ENCODE assay signal across 1 cellular context in the genomic region with DNA sequence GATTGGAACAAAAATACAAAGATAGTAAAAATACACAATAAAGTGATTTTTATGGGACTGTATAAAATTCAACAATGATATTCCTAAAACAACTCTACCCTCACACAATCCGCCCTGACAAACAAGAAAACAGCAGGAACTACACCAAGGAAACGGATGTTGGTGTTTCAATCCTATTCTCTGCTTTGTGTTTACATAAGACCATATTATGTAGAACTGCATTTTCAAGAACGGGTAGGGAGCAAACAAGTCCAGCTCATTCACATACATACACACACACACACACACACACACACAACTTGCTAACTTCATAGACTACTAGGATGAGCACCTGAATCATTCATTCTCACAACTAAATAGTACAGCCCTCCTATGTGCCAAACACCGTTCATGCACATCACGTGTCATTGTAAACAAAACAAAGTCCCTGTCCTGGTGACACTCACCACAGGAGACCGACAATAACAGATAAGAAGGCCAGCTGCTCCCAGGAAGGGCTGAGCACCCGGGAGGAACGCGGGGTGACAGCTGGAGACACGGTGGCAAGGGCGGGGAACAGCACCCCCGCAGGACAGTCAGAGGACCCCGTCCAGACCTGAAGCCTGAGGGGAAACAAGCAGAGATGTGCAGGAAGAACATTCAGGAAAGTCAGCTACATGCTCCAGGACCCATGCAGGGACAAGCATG.
TF ChIP-seq lines count a peak whose summit lies in the region.

No MANE protein-coding gene starts in this region.

TF ChIP-seq in HepG2, 621 proteins besides CTCF, POLR2A, EP300 and RAD21 (continued from another document and continues in another):
- TF ChIP-seq SP1 (IDR thresholded peaks at IDR 0.05) (no peak), SP1 (CRISPR knock-in tag; IDR thresholded peaks at IDR 0.05) (no peak; the same call in 1 of the 2 replicates), ZFP1 (CRISPR knock-in tag; IDR thresholded peaks at IDR 0.05) (0 out of 2 replicates have a peak, but pooled peaks have one; percentile 42), ZSCAN21 (CRISPR knock-in tag; IDR thresholded peaks at IDR 0.05; ENCODE audit: borderline replicate concordance) (peak; percentile 76), NONO (IDR thresholded peaks at IDR 0.05) (no peak), NONO (CRISPR knock-in tag; conservative IDR thresholded peaks at IDR 0.05) (peak; percentile 42; the same call in 1 of the 2 replicates), FOXA3 (CRISPR knock-in tag; IDR thresholded peaks at IDR 0.05) (peak; percentile 85), TBX2 (CRISPR knock-in tag; IDR thresholded peaks at IDR 0.05; ENCODE audit: borderline replicate concordance) (peak; percentile 87), HOXD1 (CRISPR knock-in tag; IDR thresholded peaks at IDR 0.05) (no peak), POGZ (CRISPR knock-in tag; IDR thresholded peaks at IDR 0.05) (0 out of 2 replicates have a peak, but pooled peaks have one; percentile 40), JUNB (CRISPR knock-in tag; IDR thresholded peaks at IDR 0.05; ENCODE audit: borderline replicate concordance) (no peak), JDP2 (CRISPR knock-in tag; IDR thresholded peaks at IDR 0.05; ENCODE audit: borderline replicate concordance) (no peak), STAG1 (CRISPR knock-in tag; IDR thresholded peaks at IDR 0.05) (peak; percentile 38), U2AF2 (IDR thresholded peaks at IDR 0.05; ENCODE audit: low read depth, low read length) (no peak), ISL2 (CRISPR knock-in tag; IDR thresholded peaks at IDR 0.05) (peak; percentile 64; the same call in 1 of the 2 replicates), MEIS1 (CRISPR knock-in tag; IDR thresholded peaks at IDR 0.05; ENCODE audit: borderline replicate concordance) (peak; percentile 61; the same call in 1 of the 2 replicates), ATM (IDR thresholded peaks at IDR 0.05; ENCODE audit: borderline replicate concordance) (no peak), CBX5 (CRISPR knock-in tag; IDR thresholded peaks at IDR 0.05; ENCODE audit: borderline replicate concordance) (peak; percentile 83; the same call in 1 of the 2 replicates), HDAC2 (CRISPR knock-in tag; IDR thresholded peaks at IDR 0.05) (peak; percentile 66; the same call in 1 of the 2 replicates), DMAP1 (CRISPR knock-in tag; IDR thresholded peaks at IDR 0.05) (peak; percentile 36; the same call in 1 of the 2 replicates), KDM2A (CRISPR knock-in tag; IDR thresholded peaks at IDR 0.05; ENCODE audit: borderline replicate concordance, low read depth) (peak; percentile 54; the same call in 1 of the 2 replicates), ZNF224 (CRISPR knock-in tag; IDR thresholded peaks at IDR 0.05) (no peak), RFX3 (CRISPR knock-in tag; IDR thresholded peaks at IDR 0.05) (no peak), TGIF2 (CRISPR knock-in tag; IDR thresholded peaks at IDR 0.05) (peak; percentile 93), FOXK2 (IDR thresholded peaks at IDR 0.05) (peak; percentile 68), BRD4 (CRISPR knock-in tag; IDR thresholded peaks at IDR 0.05) (peak; percentile 67; the same call in 1 of the 2 replicates), MEF2D (CRISPR knock-in tag; IDR thresholded peaks at IDR 0.05) (peak; percentile 58; the same call in 1 of the 2 replicates), ZNF484 (CRISPR knock-in tag; IDR thresholded peaks at IDR 0.05; ENCODE audit: borderline replicate concordance, low read depth) (no peak), NPAS2 (CRISPR knock-in tag; IDR thresholded peaks at IDR 0.05; ENCODE audit: borderline replicate concordance) (no peak), ZNF644 (CRISPR knock-in tag; IDR thresholded peaks at IDR 0.05; ENCODE audit: low read depth) (0 out of 2 replicates have a peak, but pooled peaks have one; percentile 8), SOX6 (IDR thresholded peaks at IDR 0.05) (no peak), SOX6 (CRISPR knock-in tag; IDR thresholded peaks at IDR 0.05) (peak; percentile 94)
- TF ChIP-seq, protein P1, sequence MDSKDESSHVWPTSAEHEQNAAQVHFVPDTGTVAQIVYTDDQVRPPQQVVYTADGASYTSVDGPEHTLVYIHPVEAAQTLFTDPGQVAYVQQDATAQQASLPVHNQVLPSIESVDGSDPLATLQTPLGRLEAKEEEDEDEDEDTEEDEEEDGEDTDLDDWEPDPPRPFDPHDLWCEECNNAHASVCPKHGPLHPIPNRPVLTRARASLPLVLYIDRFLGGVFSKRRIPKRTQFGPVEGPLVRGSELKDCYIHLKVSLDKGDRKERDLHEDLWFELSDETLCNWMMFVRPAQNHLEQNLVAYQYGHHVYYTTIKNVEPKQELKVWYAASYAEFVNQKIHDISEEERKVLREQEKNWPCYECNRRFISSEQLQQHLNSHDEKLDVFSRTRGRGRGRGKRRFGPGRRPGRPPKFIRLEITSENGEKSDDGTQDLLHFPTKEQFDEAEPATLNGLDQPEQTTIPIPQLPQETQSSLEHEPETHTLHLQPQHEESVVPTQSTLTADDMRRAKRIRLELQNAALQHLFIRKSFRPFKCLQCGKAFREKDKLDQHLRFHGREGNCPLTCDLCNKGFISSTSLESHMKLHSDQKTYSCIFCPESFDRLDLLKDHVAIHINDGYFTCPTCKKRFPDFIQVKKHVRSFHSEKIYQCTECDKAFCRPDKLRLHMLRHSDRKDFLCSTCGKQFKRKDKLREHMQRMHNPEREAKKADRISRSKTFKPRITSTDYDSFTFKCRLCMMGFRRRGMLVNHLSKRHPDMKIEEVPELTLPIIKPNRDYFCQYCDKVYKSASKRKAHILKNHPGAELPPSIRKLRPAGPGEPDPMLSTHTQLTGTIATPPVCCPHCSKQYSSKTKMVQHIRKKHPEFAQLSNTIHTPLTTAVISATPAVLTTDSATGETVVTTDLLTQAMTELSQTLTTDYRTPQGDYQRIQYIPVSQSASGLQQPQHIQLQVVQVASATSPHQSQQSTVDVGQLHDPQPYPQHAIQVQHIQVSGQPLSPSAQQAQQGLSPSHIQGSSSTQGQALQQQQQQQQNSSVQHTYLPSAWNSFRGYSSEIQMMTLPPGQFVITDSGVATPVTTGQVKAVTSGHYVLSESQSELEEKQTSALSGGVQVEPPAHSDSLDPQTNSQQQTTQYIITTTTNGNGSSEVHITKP (CRISPR knock-in tag; IDR thresholded peaks at IDR 0.05; ENCODE audit: low read depth), result peak; percentile 76
- TF ChIP-seq, protein P2, sequence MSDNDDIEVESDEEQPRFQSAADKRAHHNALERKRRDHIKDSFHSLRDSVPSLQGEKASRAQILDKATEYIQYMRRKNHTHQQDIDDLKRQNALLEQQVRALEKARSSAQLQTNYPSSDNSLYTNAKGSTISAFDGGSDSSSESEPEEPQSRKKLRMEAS (IDR thresholded peaks at IDR 0.05), result peak; percentile 64
- TF ChIP-seq, protein P3, sequence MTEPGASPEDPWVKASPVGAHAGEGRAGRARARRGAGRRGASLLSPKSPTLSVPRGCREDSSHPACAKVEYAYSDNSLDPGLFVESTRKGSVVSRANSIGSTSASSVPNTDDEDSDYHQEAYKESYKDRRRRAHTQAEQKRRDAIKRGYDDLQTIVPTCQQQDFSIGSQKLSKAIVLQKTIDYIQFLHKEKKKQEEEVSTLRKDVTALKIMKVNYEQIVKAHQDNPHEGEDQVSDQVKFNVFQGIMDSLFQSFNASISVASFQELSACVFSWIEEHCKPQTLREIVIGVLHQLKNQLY (CRISPR knock-in tag; IDR thresholded peaks at IDR 0.05), result peak; percentile 98
- TF ChIP-seq, protein P4, sequence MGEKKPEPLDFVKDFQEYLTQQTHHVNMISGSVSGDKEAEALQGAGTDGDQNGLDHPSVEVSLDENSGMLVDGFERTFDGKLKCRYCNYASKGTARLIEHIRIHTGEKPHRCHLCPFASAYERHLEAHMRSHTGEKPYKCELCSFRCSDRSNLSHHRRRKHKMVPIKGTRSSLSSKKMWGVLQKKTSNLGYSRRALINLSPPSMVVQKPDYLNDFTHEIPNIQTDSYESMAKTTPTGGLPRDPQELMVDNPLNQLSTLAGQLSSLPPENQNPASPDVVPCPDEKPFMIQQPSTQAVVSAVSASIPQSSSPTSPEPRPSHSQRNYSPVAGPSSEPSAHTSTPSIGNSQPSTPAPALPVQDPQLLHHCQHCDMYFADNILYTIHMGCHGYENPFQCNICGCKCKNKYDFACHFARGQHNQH (CRISPR knock-in tag; IDR thresholded peaks at IDR 0.05), result peak; percentile 84; the same call in 1 of the 2 replicates
- TF ChIP-seq, protein P5, sequence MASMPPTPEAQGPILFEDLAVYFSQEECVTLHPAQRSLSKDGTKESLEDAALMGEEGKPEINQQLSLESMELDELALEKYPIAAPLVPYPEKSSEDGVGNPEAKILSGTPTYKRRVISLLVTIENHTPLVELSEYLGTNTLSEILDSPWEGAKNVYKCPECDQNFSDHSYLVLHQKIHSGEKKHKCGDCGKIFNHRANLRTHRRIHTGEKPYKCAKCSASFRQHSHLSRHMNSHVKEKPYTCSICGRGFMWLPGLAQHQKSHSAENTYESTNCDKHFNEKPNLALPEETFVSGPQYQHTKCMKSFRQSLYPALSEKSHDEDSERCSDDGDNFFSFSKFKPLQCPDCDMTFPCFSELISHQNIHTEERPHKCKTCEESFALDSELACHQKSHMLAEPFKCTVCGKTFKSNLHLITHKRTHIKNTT (CRISPR knock-in tag; IDR thresholded peaks at IDR 0.05), result no peak
- TF ChIP-seq, protein P6, sequence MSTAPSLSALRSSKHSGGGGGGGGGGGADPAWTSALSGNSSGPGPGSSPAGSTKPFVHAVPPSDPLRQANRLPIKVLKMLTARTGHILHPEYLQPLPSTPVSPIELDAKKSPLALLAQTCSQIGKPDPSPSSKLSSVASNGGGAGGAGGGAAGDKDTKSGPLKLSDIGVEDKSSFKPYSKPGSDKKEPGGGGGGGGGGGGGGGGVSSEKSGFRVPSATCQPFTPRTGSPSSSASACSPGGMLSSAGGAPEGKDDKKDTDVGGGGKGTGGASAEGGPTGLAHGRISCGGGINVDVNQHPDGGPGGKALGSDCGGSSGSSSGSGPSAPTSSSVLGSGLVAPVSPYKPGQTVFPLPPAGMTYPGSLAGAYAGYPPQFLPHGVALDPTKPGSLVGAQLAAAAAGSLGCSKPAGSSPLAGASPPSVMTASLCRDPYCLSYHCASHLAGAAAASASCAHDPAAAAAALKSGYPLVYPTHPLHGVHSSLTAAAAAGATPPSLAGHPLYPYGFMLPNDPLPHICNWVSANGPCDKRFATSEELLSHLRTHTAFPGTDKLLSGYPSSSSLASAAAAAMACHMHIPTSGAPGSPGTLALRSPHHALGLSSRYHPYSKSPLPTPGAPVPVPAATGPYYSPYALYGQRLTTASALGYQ (CRISPR knock-in tag; IDR thresholded peaks at IDR 0.05), result no peak
- TF ChIP-seq, protein P7, sequence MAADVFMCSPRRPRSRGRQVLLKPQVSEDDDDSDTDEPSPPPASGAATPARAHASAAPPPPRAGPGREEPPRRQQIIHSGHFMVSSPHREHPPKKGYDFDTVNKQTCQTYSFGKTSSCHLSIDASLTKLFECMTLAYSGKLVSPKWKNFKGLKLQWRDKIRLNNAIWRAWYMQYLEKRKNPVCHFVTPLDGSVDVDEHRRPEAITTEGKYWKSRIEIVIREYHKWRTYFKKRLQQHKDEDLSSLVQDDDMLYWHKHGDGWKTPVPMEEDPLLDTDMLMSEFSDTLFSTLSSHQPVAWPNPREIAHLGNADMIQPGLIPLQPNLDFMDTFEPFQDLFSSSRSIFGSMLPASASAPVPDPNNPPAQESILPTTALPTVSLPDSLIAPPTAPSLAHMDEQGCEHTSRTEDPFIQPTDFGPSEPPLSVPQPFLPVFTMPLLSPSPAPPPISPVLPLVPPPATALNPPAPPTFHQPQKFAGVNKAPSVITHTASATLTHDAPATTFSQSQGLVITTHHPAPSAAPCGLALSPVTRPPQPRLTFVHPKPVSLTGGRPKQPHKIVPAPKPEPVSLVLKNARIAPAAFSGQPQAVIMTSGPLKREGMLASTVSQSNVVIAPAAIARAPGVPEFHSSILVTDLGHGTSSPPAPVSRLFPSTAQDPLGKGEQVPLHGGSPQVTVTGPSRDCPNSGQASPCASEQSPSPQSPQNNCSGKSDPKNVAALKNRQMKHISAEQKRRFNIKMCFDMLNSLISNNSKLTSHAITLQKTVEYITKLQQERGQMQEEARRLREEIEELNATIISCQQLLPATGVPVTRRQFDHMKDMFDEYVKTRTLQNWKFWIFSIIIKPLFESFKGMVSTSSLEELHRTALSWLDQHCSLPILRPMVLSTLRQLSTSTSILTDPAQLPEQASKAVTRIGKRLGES (CRISPR knock-in tag; IDR thresholded peaks at IDR 0.05; ENCODE audit: borderline replicate concordance), result peak; percentile 80; the same call in 1 of the 2 replicates
- TF ChIP-seq, protein P8, sequence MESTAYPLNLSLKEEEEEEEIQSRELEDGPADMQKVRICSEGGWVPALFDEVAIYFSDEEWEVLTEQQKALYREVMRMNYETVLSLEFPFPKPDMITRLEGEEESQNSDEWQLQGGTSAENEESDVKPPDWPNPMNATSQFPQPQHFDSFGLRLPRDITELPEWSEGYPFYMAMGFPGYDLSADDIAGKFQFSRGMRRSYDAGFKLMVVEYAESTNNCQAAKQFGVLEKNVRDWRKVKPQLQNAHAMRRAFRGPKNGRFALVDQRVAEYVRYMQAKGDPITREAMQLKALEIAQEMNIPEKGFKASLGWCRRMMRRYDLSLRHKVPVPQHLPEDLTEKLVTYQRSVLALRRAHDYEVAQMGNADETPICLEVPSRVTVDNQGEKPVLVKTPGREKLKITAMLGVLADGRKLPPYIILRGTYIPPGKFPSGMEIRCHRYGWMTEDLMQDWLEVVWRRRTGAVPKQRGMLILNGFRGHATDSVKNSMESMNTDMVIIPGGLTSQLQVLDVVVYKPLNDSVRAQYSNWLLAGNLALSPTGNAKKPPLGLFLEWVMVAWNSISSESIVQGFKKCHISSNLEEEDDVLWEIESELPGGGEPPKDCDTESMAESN (CRISPR knock-in tag; conservative IDR thresholded peaks at IDR 0.05), result 0 out of 2 replicates have a peak, but pooled peaks have one; percentile 50
- TF ChIP-seq, protein P9, sequence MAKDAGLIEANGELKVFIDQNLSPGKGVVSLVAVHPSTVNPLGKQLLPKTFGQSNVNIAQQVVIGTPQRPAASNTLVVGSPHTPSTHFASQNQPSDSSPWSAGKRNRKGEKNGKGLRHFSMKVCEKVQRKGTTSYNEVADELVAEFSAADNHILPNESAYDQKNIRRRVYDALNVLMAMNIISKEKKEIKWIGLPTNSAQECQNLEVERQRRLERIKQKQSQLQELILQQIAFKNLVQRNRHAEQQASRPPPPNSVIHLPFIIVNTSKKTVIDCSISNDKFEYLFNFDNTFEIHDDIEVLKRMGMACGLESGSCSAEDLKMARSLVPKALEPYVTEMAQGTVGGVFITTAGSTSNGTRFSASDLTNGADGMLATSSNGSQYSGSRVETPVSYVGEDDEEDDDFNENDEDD (CRISPR knock-in tag; IDR thresholded peaks at IDR 0.05; ENCODE audit: borderline replicate concordance), result peak; percentile 40; the same call in 1 of the 2 replicates
- TF ChIP-seq, protein P10, sequence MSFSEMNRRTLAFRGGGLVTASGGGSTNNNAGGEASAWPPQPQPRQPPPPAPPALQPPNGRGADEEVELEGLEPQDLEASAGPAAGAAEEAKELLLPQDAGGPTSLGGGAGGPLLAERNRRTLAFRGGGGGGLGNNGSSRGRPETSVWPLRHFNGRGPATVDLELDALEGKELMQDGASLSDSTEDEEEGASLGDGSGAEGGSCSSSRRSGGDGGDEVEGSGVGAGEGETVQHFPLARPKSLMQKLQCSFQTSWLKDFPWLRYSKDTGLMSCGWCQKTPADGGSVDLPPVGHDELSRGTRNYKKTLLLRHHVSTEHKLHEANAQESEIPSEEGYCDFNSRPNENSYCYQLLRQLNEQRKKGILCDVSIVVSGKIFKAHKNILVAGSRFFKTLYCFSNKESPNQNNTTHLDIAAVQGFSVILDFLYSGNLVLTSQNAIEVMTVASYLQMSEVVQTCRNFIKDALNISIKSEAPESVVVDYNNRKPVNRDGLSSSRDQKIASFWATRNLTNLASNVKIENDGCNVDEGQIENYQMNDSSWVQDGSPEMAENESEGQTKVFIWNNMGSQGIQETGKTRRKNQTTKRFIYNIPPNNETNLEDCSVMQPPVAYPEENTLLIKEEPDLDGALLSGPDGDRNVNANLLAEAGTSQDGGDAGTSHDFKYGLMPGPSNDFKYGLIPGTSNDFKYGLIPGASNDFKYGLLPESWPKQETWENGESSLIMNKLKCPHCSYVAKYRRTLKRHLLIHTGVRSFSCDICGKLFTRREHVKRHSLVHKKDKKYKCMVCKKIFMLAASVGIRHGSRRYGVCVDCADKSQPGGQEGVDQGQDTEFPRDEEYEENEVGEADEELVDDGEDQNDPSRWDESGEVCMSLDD (CRISPR knock-in tag; IDR thresholded peaks at IDR 0.05; ENCODE audit: borderline replicate concordance), result peak; percentile 85; the same call in 1 of the 2 replicates
